In genomic region chr13:78372581-78372980, GRCh38 we compare ENCODE assay signal across 15 cellular contexts.
DNase-seq lines count a peak whose midpoint lies in the region; ATAC-seq and TF ChIP-seq lines count a peak whose summit lies in the region.
"Had no signal": no experiment of that assay in that cellular context is flagged by ENCODE, and none has a peak within 500 bp of the region (broad histone marks: within the 10 kb centered on the region; RNA-seq: fewer than 3 reads in every experiment).

No MANE protein-coding gene starts in this region.

- H3K4me3 ChIP-seq in SK-N-MC (no peak overlapping the region), heart left ventricle (no peak overlapping the region), skeletal muscle cell (ENCODE audit: low read depth, low read length) (no peak overlapping the region)
- H3K4me3 ChIP-seq: Peyer's patch had no signal

- H3K36me3 ChIP-seq in SK-N-MC (ENCODE audit: insufficient read depth, low read length) (no peaks in the 10 kb centered on the region), heart left ventricle (no peaks in the 10 kb centered on the region)
- H3K36me3 ChIP-seq: Peyer's patch had no signal

- ATAC-seq in heart left ventricle (peak in 3 of 4 donors; percentile 61 to 82 (median 65)), GM19397 (IDR thresholded peaks at IDR 0.05; ENCODE audit: unreplicated experiment) (no peak)

- no peaks in the 10 kb centered on the region for H3K27me3 ChIP-seq in heart left ventricle
- H3K27me3 ChIP-seq: Peyer's patch had no signal

- H3K9me3 ChIP-seq in SK-N-MC (ENCODE audit: low read depth, low read length), result no peaks in the 10 kb centered on the region
- peaks cover 0 to 10% (median 0%) of the 10 kb centered on the region in 12 donors for H3K9me3 ChIP-seq in heart left ventricle
- H3K9me3 ChIP-seq: Peyer's patch had no signal

- no peak for TF ChIP-seq POLR2A in heart left ventricle (IDR thresholded peaks at IDR 0.05)

- no peaks in the 10 kb centered on the region for H3K27me3 Mint-ChIP-seq in glutamatergic neuron (ENCODE audit: unreplicated experiment)
- no peaks in the 10 kb centered on the region for H3K27me3 Mint-ChIP-seq in activated naive CD4-positive, alpha-beta T cell treated with anti-CD3 and anti-CD28 coated beads for 36 hours (ENCODE audit: low read depth)
- H3K27me3 Mint-ChIP-seq: B cell had no signal

- peaks cover 0 to 3% (median 0%) of the 10 kb centered on the region in 12 donors for H3K4me1 ChIP-seq in heart left ventricle
- H3K4me1 ChIP-seq: Peyer's patch had no signal

- no peak overlapping the region for H3K9ac ChIP-seq in SK-N-MC (ENCODE audit: insufficient read length)

- WGBS in heart left ventricle, 4 donors, result 44 to 60% (median 56%) methylated on average over 3 of the region's 3 CpGs

- peak; percentile 30 for DNase-seq in H4 (ENCODE audit: low spot score)
- peak; percentile 35 for DNase-seq in SK-N-MC (ENCODE audit: low read depth, low spot score)
- DNase-seq in heart left ventricle, result peak in 1 of 5 donors; percentile 9
- peak; percentile 66 for DNase-seq in skeletal muscle cell (ENCODE audit: low read depth)
- DNase-seq in glutamatergic neuron, result no peak
- no peak for DNase-seq in activated naive CD4-positive, alpha-beta T cell treated with anti-CD3 and anti-CD28 coated beads for 36 hours
- DNase-seq: H9, Karpas-422, NCI-H1436, NCI-H2029 treated with DMSO at 0.1 percent for 48 hours, NCI-H510A, Peyer's patch, SHP77 treated with DMSO at 0.1 percent for 48 hours had no signal

- H3K27ac Mint-ChIP-seq in glutamatergic neuron (ENCODE audit: unreplicated experiment), result no peak overlapping the region
- no peak overlapping the region for H3K27ac Mint-ChIP-seq in activated naive CD4-positive, alpha-beta T cell treated with anti-CD3 and anti-CD28 coated beads for 36 hours
- H3K27ac Mint-ChIP-seq: B cell, H9 had no signal

- CTCF ChIA-PET in activated naive CD4-positive, alpha-beta T cell treated with anti-CD3 and anti-CD28 coated beads for 36 hours (lab: Charles Lee), result interaction anchor here (0.7 kb wide), 1 partner anchor 10 kb away, joined by 3 read pairs; no protein-coding TSS in a partner anchor

- intact Hi-C loops in heart left ventricle (cut with DNase I), result no loop called here
- intact Hi-C loops in activated naive CD4-positive, alpha-beta T cell treated with anti-CD3 and anti-CD28 coated beads for 36 hours (cut with micrococcal nuclease), result no loop called here

- no peak overlapping the region for H3K4me3 Mint-ChIP-seq in glutamatergic neuron (ENCODE audit: unreplicated experiment)
- H3K4me3 Mint-ChIP-seq in activated naive CD4-positive, alpha-beta T cell treated with anti-CD3 and anti-CD28 coated beads for 36 hours, result no peak overlapping the region
- H3K4me3 Mint-ChIP-seq: B cell, H9 had no signal

- peaks cover 10% of the 10 kb centered on the region for H3K4me1 Mint-ChIP-seq in glutamatergic neuron (ENCODE audit: low read depth, unreplicated experiment)
- H3K4me1 Mint-ChIP-seq in activated naive CD4-positive, alpha-beta T cell treated with anti-CD3 and anti-CD28 coated beads for 36 hours (ENCODE audit: low read depth), result no peaks in the 10 kb centered on the region
- H3K4me1 Mint-ChIP-seq: B cell, H9 had no signal

- no peak for TF ChIP-seq CTCF in heart left ventricle (IDR thresholded peaks at IDR 0.05)
- TF ChIP-seq CTCF in glutamatergic neuron (IDR thresholded peaks at IDR 0.05; ENCODE audit: partially characterized antibody, unreplicated experiment), result no peak

- H3K27ac ChIP-seq in SK-N-MC (no peak overlapping the region), heart left ventricle (peak overlapping the region in 2 of 12 donors; percentile 14 to 38)
- H3K27ac ChIP-seq: Peyer's patch had no signal

- H3K36me3 Mint-ChIP-seq in glutamatergic neuron (ENCODE audit: unreplicated experiment), result no peaks in the 10 kb centered on the region
- H3K36me3 Mint-ChIP-seq in activated naive CD4-positive, alpha-beta T cell treated with anti-CD3 and anti-CD28 coated beads for 36 hours (ENCODE audit: low read depth), result no peaks in the 10 kb centered on the region

- peaks cover 3% of the 10 kb centered on the region for H3K9me3 Mint-ChIP-seq in glutamatergic neuron (ENCODE audit: unreplicated experiment)
- no peaks in the 10 kb centered on the region for H3K9me3 Mint-ChIP-seq in activated naive CD4-positive, alpha-beta T cell treated with anti-CD3 and anti-CD28 coated beads for 36 hours
- H3K9me3 Mint-ChIP-seq: H9 had no signal

Comparison
In these comparisons a context has a peak if more than half of its experiments do, and no peak if none do; other contexts are left out.
1. DNase-seq: peak in H4 (single experiment), SK-N-MC (single experiment) and skeletal muscle cell (single experiment); none in glutamatergic neuron (single experiment) and activated naive CD4-positive, alpha-beta T cell treated with anti-CD3 and anti-CD28 coated beads for 36 hours (single experiment).